ENCODE assay signal across 10 cellular contexts in the genomic region with DNA sequence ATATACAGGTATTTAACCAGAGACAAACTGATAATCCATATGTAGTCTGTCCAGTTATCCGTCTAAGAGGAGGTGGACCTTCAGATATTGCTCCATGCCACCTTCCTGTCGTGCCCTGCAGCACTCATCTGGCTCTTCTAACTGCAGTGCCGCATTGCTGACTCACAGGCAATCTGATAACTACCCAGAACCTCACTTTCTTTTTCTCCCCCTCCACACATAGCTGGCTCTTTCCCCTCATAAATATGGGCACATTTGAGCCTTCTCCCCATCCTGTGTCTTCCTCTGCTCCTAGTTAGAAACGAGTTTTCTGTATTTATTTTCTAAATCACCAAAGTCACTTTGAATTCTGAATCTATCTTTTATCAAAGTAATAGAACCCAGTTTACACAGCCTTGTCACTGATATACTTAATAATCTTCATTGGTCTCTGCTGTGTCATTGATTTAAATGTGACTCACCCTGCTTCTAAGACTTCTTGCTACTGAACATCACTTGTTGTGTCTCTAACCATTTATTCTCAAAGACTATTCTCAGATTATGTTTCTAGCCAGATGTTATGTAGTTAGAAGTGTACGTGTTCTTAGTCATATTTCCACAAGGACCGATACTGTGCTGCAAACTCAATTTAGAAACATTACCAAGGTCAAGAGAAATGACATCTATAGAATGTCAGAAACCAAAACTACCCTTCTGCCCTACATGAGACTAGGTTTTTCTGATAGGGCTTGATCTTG. TPM values are rescaled to one million over a fixed set of nuclear protein-coding genes. Genes with fewer than 3 reads are reported as not detected.
A peak's percentile ranks its signal among the peaks of the same experiment; 100 is the strongest.
DNase-seq lines count a peak whose midpoint lies in the region; ATAC-seq and TF ChIP-seq lines count a peak whose summit lies in the region.
"Had no signal": no experiment of that assay in that cellular context is flagged by ENCODE, and none has a peak within 500 bp of the region (broad histone marks: within the 10 kb centered on the region; RNA-seq: fewer than 3 reads in every experiment).

No MANE protein-coding gene starts in this region.

- no peak for TF ChIP-seq POLR2A in esophagus squamous epithelium (IDR thresholded peaks at IDR 0.05)

- WGBS in esophagus squamous epithelium, 2 donors = 56 to 61% methylated on average over 6 of the region's 6 CpGs

- no peak overlapping the region for H3K4me2 ChIP-seq in OCI-LY1 (ENCODE audit: low read length)

- H3K4me1 ChIP-seq in ACC112 (ENCODE audit: control insufficient read depth, insufficient read depth, low read length, unreplicated experiment) = no peaks in the 10 kb centered on the region
- peaks cover 25% of the 10 kb centered on the region for H3K4me1 ChIP-seq in OCI-LY1 (ENCODE audit: insufficient read depth, low read length, severe bottlenecking)
- H3K4me1 ChIP-seq in esophagus squamous epithelium = no peaks in the 10 kb centered on the region

- H2AFZ ChIP-seq in ACC112 (ENCODE audit: low read length, unreplicated experiment) (peak overlapping the region; percentile 32), OCI-LY1 (ENCODE audit: low read length) (no peak overlapping the region)

- ATAC-seq in GM19025 (IDR thresholded peaks at IDR 0.05; ENCODE audit: low read depth, unreplicated experiment) = peak; percentile 77
- ATAC-seq in HG02852 (IDR thresholded peaks at IDR 0.05; ENCODE audit: unreplicated experiment) = peak; percentile 77

- H3K79me2 ChIP-seq in ACC112 (ENCODE audit: control insufficient read depth, insufficient read depth, low read length, unreplicated experiment) (no peaks in the 10 kb centered on the region), OCI-LY1 (ENCODE audit: insufficient read depth, low read length) (no peaks in the 10 kb centered on the region)

- intact Hi-C loops in esophagus squamous epithelium (cut with DNase I) = no loop called here

- no peaks in the 10 kb centered on the region for H3F3A ChIP-seq in OCI-LY1 (ENCODE audit: insufficient read depth, low read length)

- no peaks in the 10 kb centered on the region for H3K27me3 ChIP-seq in ACC112 (ENCODE audit: insufficient read depth, low read length)
- no peaks in the 10 kb centered on the region for H3K27me3 ChIP-seq in OCI-LY1 (ENCODE audit: insufficient read depth, low read length)
- no peaks in the 10 kb centered on the region for H3K27me3 ChIP-seq in esophagus squamous epithelium

- no peaks in the 10 kb centered on the region for H3K9me2 ChIP-seq in OCI-LY1 (ENCODE audit: low read depth, low read length)

- no peak overlapping the region for H3K4me3 ChIP-seq in ACC112 (ENCODE audit: low read depth, low read length)
- no peak overlapping the region for H3K4me3 ChIP-seq in OCI-LY1 (ENCODE audit: low read depth, low read length, poor library complexity, severe bottlenecking)
- H3K4me3 ChIP-seq in esophagus squamous epithelium = no peak overlapping the region

- H3K9me3 ChIP-seq in OCI-LY1 (ENCODE audit: low read length) = no peaks in the 10 kb centered on the region
- no peaks in the 10 kb centered on the region for H3K9me3 ChIP-seq in esophagus squamous epithelium

- H4K20me1 ChIP-seq in OCI-LY1 (ENCODE audit: insufficient read depth, low read length) = no peaks in the 10 kb centered on the region

- no peak for TF ChIP-seq CTCF in OCI-LY1 (IDR thresholded peaks at IDR 0.05; ENCODE audit: low read length)
- no peak for TF ChIP-seq CTCF in esophagus squamous epithelium (IDR thresholded peaks at IDR 0.05)

- H3K27ac ChIP-seq in ACC112 (ENCODE audit: low read depth, low read length) (no peak overlapping the region), OCI-LY1 (ENCODE audit: low read depth, low read length, poor library complexity, severe bottlenecking) (peak overlapping the region; percentile 4), esophagus squamous epithelium (no peak overlapping the region)

- no peak overlapping the region for H3K9ac ChIP-seq in OCI-LY1 (ENCODE audit: low read length)

- H3K36me3 ChIP-seq in ACC112 (ENCODE audit: insufficient read depth, low read length) (no peaks in the 10 kb centered on the region), OCI-LY1 (ENCODE audit: insufficient read depth, low read length) (no peaks in the 10 kb centered on the region), esophagus squamous epithelium (no peaks in the 10 kb centered on the region)

- DNase-seq in esophagus squamous epithelium (lab: John Stamatoyannopoulos, UW) (no peak), nucleus accumbens (lab: John Stamatoyannopoulos, UW) (no peak), RKO (ENCODE audit: low spot score) (no peak), NCI-H2029 treated with DMSO at 0.1 percent for 48 hours (lab: John Stamatoyannopoulos, UW) (no peak)

RNA-seq across cellular contexts. Expression of a gene that starts 17.4 kb away (rescaled TPM):
- under 1 TPM in 1 of 4 donors, not detected in 3; 0.19 TPM for total RNA-seq in esophagus squamous epithelium
- total RNA-seq: B cell, SK-MEL-5 had no signal
